13 cellular contexts compared by ENCODE assay signal in genomic region chr3:64163019-64163754, GRCh38.
DNase-seq lines count a peak whose midpoint lies in the region; ATAC-seq, FAIRE-seq and TF ChIP-seq lines count a peak whose summit lies in the region.
"Had no signal": no experiment of that assay in that cellular context is flagged by ENCODE, and none has a peak within 500 bp of the region (broad histone marks: within the 10 kb centered on the region; RNA-seq: fewer than 3 reads in every experiment).

No MANE protein-coding gene starts in this region.

- TF ChIP-seq CTCF in AG04449 (IDR thresholded peaks at IDR 0.05; ENCODE audit: insufficient read depth, low read length, missing control alignments) (no peak), RWPE1 (conservative IDR thresholded peaks at IDR 0.05; ENCODE audit: low read depth) (no peak), kidney (IDR thresholded peaks at IDR 0.05; ENCODE audit: borderline replicate concordance, extremely low read depth, insufficient read depth) (no peak), adrenal gland (IDR thresholded peaks at IDR 0.05) (no peak)

- H3K36me3 ChIP-seq in kidney (ENCODE audit: control insufficient read depth in 1 of 2, insufficient read depth in 2 of 2, low read length in 2 of 2): peaks cover under 1 to 7% of the 10 kb centered on the region in 2 donors
- peaks cover 0 to 4% of the 10 kb centered on the region in 2 donors for H3K36me3 ChIP-seq in adrenal gland (replicated peaks in 1 of 2)
- H3K36me3 ChIP-seq: neutrophil had no signal

- H3K27ac ChIP-seq in RWPE1 (peak overlapping the region; percentile 88), kidney (ENCODE audit: low read depth in 2 of 2, low read length in 2 of 2) (peak overlapping the region; percentile 17 to 19), adrenal gland (no peak overlapping the region)
- H3K27ac ChIP-seq: neutrophil had no signal

- POLR2A ChIA-PET in AG04449 (lab: Yijun Ruan, JAX): interaction anchor here (0.6 to 1.2 kb wide), 3 partner anchors 13 to 299 kb away, joined by 3 to 4 read pairs (median 3); no protein-coding TSS in a partner anchor
- POLR2A ChIA-PET in RWPE1 (lab: Yijun Ruan, JAX; ENCODE audit: low non-redundant PET): no interaction called here

- peak; percentile 34 for ATAC-seq in GM21529 (IDR thresholded peaks at IDR 0.05; ENCODE audit: unreplicated experiment)
- ATAC-seq in activated naive CD4-positive, alpha-beta T cell treated with anti-CD3 and anti-CD28 coated beads, Interleukin-2, amount 50 U/mL, for 72 hours: no peak

- DNase-seq in AG04449 (ENCODE audit: low read depth, low spot score): no peak
- no peak for DNase-seq in RWPE1 (ENCODE audit: low spot score)
- no peak for DNase-seq in kidney
- no peak for DNase-seq in adrenal gland
- no peak for DNase-seq in activated naive CD4-positive, alpha-beta T cell treated with anti-CD3 and anti-CD28 coated beads, Interleukin-2, amount 50 U/mL, for 72 hours (ENCODE audit: low spot score in 2 of 2)
- DNase-seq in activated CD4-positive, CD25-positive, alpha-beta regulatory T cell (lab: John Stamatoyannopoulos, UW): no peak
- DNase-seq in amniotic stem cell (lab: John Stamatoyannopoulos, UW): no peak
- DNase-seq: activated CD4-positive, alpha-beta T cell treated with anti-CD3 and anti-CD28 coated beads for 4 hours; activated naive CD4-positive, alpha-beta T cell treated with Interleukin-2 at 50 U/mL for 16 hours; effector CD8-positive, alpha-beta T cell; NCI-H1930 had no signal

- CTCF ChIA-PET in AG04449 (lab: Yijun Ruan, JAX): interaction anchor here (0.7 to 2.0 kb wide), 7 partner anchors 8 to 236 kb away, joined by 3 to 8 read pairs (median 5); no protein-coding TSS in a partner anchor
- CTCF ChIA-PET in RWPE1 (lab: Yijun Ruan, JAX): no interaction called here

- H3K27ac Mint-ChIP-seq in activated naive CD4-positive, alpha-beta T cell treated with anti-CD3 and anti-CD28 coated beads, Interleukin-2, amount 50 U/mL, for 72 hours: no peak overlapping the region

- FAIRE-seq in kidney (lab: Jason Lieb, UNC): no peak

- TF ChIP-seq POLR2A in adrenal gland (IDR thresholded peaks at IDR 0.05): no peak

- H3K9ac ChIP-seq in kidney (ENCODE audit: low read length in 2 of 2): no peak overlapping the region

- intact Hi-C loops in kidney (cut with DNase I) (no loop called here), adrenal gland (cut with DNase I) (no loop called here)

- H3K9me3 ChIP-seq in kidney (ENCODE audit: control insufficient read depth in 1 of 2, low read length in 2 of 2) (no peaks in the 10 kb centered on the region), adrenal gland (replicated peaks in 1 of 3) (no peaks in the 10 kb centered on the region)
- H3K9me3 ChIP-seq: neutrophil had no signal

- H3K36me3 Mint-ChIP-seq in activated naive CD4-positive, alpha-beta T cell treated with anti-CD3 and anti-CD28 coated beads, Interleukin-2, amount 50 U/mL, for 72 hours: no peaks in the 10 kb centered on the region

- no peaks in the 10 kb centered on the region for H3K27me3 ChIP-seq in adrenal gland

- H3K4me3 ChIP-seq in AG04449 (ENCODE audit: low read depth, low read length) (peak overlapping the region; percentile 21; the same call in 1 of the 2 replicates), kidney (ENCODE audit: low read length in 2 of 2) (no peak overlapping the region), adrenal gland (no peak overlapping the region)

- H3K4me1 ChIP-seq in kidney (ENCODE audit: control insufficient read depth in 1 of 2, insufficient read depth in 1 of 2, low read depth in 1 of 2, low read length in 2 of 2): peaks cover 0 to 2% of the 10 kb centered on the region in 2 donors
- no peaks in the 10 kb centered on the region for H3K4me1 ChIP-seq in adrenal gland (replicated peaks in 1 of 2)

- peaks cover 3 to 8% of the 10 kb centered on the region in 2 donors for H3K9me3 Mint-ChIP-seq in activated naive CD4-positive, alpha-beta T cell treated with anti-CD3 and anti-CD28 coated beads, Interleukin-2, amount 50 U/mL, for 72 hours

- WGBS in adrenal gland, 4 donors: 84 to 91% (median 86%) methylated on average over 7 to 8 of the region's 8 CpGs

Comparison
In these comparisons a context has a peak if more than half of its experiments do, and no peak if none do; other contexts are left out.
1. H3K27ac ChIP-seq: peak in RWPE1 (single experiment) and kidney (2 of 2); none in adrenal gland (0 of 5).